In the genomic region with DNA sequence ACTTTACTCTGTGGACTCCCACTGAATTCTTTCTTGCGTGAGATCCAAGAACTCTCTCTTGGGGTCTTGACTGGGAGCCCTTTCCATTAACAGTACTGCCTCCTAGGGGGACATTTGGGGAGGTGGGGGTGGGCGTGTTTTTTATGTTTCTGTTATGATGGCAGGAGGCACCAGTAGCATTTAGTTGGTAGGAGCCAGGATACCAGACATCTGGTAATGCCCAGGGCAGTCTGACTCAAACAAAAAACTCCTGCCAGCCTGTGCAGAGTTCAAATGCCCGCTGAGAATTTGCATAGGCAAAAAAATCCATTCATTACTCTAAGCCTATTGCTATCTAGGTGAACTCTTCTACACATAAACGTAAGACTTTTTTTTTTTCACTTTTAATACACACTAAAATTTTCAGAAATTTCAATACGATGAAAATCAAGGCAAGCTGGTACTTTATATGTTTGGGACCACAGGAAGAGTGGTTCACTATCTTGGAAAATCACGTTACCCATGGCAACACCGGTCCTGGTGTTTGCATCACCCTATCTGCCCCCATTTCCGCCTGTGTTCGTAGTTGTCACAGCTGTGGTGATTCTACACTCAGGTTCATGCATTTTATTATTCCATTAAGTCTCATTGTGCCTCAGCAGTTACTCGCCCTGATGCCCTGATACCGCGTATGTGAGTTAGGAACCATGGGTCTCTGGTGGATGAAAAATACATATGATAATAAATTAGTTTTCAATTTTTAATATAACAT, we compare ENCODE assay signal across 1 cellular context.
TF ChIP-seq lines count a peak whose summit lies in the region.

No MANE protein-coding gene starts in this region.

TF ChIP-seq in GM23338, 12 proteins besides CTCF, POLR2A, EP300 and RAD21:
- TF ChIP-seq, protein P1, sequence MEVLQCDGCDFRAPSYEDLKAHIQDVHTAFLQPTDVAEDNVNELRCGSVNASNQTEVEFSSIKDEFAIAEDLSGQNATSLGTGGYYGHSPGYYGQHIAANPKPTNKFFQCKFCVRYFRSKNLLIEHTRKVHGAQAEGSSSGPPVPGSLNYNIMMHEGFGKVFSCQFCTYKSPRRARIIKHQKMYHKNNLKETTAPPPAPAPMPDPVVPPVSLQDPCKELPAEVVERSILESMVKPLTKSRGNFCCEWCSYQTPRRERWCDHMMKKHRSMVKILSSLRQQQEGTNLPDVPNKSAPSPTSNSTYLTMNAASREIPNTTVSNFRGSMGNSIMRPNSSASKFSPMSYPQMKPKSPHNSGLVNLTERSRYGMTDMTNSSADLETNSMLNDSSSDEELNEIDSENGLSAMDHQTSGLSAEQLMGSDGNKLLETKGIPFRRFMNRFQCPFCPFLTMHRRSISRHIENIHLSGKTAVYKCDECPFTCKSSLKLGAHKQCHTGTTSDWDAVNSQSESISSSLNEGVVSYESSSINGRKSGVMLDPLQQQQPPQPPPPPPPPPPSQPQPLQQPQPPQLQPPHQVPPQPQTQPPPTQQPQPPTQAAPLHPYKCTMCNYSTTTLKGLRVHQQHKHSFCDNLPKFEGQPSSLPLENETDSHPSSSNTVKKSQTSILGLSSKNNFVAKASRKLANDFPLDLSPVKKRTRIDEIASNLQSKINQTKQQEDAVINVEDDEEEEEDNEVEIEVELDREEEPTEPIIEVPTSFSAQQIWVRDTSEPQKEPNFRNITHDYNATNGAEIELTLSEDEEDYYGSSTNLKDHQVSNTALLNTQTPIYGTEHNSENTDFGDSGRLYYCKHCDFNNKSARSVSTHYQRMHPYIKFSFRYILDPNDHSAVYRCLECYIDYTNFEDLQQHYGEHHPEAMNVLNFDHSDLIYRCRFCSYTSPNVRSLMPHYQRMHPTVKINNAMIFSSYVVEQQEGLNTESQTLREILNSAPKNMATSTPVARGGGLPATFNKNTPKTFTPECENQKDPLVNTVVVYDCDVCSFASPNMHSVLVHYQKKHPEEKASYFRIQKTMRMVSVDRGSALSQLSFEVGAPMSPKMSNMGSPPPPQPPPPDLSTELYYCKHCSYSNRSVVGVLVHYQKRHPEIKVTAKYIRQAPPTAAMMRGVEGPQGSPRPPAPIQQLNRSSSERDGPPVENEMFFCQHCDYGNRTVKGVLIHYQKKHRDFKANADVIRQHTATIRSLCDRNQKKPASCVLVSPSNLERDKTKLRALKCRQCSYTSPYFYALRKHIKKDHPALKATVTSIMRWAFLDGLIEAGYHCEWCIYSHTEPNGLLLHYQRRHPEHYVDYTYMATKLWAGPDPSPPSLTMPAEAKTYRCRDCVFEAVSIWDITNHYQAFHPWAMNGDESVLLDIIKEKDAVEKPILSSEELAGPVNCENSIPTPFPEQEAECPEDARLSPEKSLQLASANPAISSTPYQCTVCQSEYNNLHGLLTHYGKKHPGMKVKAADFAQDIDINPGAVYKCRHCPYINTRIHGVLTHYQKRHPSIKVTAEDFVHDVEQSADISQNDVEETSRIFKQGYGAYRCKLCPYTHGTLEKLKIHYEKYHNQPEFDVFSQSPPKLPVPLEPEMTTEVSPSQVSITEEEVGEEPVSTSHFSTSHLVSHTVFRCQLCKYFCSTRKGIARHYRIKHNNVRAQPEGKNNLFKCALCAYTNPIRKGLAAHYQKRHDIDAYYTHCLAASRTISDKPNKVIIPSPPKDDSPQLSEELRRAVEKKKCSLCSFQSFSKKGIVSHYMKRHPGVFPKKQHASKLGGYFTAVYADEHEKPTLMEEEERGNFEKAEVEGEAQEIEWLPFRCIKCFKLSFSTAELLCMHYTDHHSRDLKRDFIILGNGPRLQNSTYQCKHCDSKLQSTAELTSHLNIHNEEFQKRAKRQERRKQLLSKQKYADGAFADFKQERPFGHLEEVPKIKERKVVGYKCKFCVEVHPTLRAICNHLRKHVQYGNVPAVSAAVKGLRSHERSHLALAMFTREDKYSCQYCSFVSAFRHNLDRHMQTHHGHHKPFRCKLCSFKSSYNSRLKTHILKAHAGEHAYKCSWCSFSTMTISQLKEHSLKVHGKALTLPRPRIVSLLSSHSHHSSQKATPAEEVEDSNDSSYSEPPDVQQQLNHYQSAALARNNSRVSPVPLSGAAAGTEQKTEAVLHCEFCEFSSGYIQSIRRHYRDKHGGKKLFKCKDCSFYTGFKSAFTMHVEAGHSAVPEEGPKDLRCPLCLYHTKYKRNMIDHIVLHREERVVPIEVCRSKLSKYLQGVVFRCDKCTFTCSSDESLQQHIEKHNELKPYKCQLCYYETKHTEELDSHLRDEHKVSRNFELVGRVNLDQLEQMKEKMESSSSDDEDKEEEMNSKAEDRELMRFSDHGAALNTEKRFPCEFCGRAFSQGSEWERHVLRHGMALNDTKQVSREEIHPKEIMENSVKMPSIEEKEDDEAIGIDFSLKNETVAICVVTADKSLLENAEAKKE (CRISPR knock-in tag; IDR thresholded peaks at IDR 0.05) = no peak
- TF ChIP-seq EZH2phosphoT487 (IDR thresholded peaks at IDR 0.05; ENCODE audit: unreplicated experiment) (no peak), ZNF331 (CRISPR knock-in tag; IDR thresholded peaks at IDR 0.05; ENCODE audit: low read depth) (no peak), ZNF114 (CRISPR knock-in tag; IDR thresholded peaks at IDR 0.05) (no peak), NANOG (IDR thresholded peaks at IDR 0.05; ENCODE audit: borderline replicate concordance) (no peak), STAT1 (IDR thresholded peaks at IDR 0.05; ENCODE audit: unreplicated experiment) (no peak), EZH2 (IDR thresholded peaks at IDR 0.05; ENCODE audit: low read depth, unreplicated experiment) (no peak), POLR2AphosphoS5 (IDR thresholded peaks at IDR 0.05; ENCODE audit: low read depth) (no peak), JUNB (IDR thresholded peaks at IDR 0.05; ENCODE audit: unreplicated experiment) (no peak), CREB1 (CRISPR knock-in tag; IDR thresholded peaks at IDR 0.05; ENCODE audit: low read depth) (no peak)
- TF ChIP-seq, protein P2, sequence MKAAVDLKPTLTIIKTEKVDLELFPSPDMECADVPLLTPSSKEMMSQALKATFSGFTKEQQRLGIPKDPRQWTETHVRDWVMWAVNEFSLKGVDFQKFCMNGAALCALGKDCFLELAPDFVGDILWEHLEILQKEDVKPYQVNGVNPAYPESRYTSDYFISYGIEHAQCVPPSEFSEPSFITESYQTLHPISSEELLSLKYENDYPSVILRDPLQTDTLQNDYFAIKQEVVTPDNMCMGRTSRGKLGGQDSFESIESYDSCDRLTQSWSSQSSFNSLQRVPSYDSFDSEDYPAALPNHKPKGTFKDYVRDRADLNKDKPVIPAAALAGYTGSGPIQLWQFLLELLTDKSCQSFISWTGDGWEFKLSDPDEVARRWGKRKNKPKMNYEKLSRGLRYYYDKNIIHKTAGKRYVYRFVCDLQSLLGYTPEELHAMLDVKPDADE (IDR thresholded peaks at IDR 0.05) = no peak
- TF ChIP-seq, protein P3, sequence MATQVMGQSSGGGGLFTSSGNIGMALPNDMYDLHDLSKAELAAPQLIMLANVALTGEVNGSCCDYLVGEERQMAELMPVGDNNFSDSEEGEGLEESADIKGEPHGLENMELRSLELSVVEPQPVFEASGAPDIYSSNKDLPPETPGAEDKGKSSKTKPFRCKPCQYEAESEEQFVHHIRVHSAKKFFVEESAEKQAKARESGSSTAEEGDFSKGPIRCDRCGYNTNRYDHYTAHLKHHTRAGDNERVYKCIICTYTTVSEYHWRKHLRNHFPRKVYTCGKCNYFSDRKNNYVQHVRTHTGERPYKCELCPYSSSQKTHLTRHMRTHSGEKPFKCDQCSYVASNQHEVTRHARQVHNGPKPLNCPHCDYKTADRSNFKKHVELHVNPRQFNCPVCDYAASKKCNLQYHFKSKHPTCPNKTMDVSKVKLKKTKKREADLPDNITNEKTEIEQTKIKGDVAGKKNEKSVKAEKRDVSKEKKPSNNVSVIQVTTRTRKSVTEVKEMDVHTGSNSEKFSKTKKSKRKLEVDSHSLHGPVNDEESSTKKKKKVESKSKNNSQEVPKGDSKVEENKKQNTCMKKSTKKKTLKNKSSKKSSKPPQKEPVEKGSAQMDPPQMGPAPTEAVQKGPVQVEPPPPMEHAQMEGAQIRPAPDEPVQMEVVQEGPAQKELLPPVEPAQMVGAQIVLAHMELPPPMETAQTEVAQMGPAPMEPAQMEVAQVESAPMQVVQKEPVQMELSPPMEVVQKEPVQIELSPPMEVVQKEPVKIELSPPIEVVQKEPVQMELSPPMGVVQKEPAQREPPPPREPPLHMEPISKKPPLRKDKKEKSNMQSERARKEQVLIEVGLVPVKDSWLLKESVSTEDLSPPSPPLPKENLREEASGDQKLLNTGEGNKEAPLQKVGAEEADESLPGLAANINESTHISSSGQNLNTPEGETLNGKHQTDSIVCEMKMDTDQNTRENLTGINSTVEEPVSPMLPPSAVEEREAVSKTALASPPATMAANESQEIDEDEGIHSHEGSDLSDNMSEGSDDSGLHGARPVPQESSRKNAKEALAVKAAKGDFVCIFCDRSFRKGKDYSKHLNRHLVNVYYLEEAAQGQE (IDR thresholded peaks at IDR 0.05; ENCODE audit: unreplicated experiment) = no peak
